In the genomic region with DNA sequence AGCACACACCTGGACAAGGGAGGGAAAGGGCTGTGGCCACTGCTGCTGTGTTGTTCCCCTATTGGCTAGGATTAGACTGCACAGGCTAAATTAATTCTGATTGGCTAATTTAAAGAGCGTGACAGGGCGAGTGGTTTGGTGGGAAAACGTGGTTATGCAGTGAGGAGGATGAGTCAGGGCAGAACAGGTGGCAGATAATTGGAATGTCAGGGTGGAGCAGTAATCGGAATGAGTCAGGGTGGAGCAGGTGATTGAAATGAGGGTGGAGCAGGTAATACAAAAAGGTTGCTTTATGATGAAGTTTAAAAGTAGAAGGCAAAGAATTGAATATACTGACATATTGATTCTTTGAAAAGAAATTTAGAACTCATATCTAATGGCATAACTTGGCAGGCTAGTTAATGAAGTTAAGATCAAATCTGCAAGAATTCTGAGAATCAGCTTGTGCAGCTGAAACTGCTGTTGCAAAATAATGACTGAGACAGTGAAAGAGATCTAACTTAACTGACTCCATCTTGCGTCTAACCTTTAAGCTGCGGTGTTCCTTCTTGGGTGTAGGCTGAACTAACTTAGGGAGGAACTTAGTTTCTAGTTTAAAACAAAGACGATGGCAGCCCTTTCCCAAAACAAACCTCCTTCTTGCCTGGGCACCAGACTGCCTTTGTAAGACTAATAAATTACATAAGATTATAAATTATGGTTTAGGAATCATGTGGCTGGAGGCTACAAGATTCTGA, we compare ENCODE assay signal across 1 cellular context.
TF ChIP-seq lines count a peak whose summit lies in the region.

No MANE protein-coding gene starts in this region.

TF ChIP-seq in GM23338, 12 proteins besides CTCF, POLR2A, EP300 and RAD21 (continued from another document):
- TF ChIP-seq, protein P1, sequence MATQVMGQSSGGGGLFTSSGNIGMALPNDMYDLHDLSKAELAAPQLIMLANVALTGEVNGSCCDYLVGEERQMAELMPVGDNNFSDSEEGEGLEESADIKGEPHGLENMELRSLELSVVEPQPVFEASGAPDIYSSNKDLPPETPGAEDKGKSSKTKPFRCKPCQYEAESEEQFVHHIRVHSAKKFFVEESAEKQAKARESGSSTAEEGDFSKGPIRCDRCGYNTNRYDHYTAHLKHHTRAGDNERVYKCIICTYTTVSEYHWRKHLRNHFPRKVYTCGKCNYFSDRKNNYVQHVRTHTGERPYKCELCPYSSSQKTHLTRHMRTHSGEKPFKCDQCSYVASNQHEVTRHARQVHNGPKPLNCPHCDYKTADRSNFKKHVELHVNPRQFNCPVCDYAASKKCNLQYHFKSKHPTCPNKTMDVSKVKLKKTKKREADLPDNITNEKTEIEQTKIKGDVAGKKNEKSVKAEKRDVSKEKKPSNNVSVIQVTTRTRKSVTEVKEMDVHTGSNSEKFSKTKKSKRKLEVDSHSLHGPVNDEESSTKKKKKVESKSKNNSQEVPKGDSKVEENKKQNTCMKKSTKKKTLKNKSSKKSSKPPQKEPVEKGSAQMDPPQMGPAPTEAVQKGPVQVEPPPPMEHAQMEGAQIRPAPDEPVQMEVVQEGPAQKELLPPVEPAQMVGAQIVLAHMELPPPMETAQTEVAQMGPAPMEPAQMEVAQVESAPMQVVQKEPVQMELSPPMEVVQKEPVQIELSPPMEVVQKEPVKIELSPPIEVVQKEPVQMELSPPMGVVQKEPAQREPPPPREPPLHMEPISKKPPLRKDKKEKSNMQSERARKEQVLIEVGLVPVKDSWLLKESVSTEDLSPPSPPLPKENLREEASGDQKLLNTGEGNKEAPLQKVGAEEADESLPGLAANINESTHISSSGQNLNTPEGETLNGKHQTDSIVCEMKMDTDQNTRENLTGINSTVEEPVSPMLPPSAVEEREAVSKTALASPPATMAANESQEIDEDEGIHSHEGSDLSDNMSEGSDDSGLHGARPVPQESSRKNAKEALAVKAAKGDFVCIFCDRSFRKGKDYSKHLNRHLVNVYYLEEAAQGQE (IDR thresholded peaks at IDR 0.05; ENCODE audit: unreplicated experiment) = no peak
- TF ChIP-seq ZNF114 (CRISPR knock-in tag; IDR thresholded peaks at IDR 0.05) (no peak), EZH2 (IDR thresholded peaks at IDR 0.05; ENCODE audit: low read depth, unreplicated experiment) (no peak), POLR2AphosphoS5 (IDR thresholded peaks at IDR 0.05; ENCODE audit: low read depth) (no peak), JUNB (IDR thresholded peaks at IDR 0.05; ENCODE audit: unreplicated experiment) (no peak), NANOG (IDR thresholded peaks at IDR 0.05; ENCODE audit: borderline replicate concordance) (no peak), STAT1 (IDR thresholded peaks at IDR 0.05; ENCODE audit: unreplicated experiment) (no peak), ZNF331 (CRISPR knock-in tag; IDR thresholded peaks at IDR 0.05; ENCODE audit: low read depth) (no peak), EZH2phosphoT487 (IDR thresholded peaks at IDR 0.05; ENCODE audit: unreplicated experiment) (no peak)
- TF ChIP-seq, protein P2, sequence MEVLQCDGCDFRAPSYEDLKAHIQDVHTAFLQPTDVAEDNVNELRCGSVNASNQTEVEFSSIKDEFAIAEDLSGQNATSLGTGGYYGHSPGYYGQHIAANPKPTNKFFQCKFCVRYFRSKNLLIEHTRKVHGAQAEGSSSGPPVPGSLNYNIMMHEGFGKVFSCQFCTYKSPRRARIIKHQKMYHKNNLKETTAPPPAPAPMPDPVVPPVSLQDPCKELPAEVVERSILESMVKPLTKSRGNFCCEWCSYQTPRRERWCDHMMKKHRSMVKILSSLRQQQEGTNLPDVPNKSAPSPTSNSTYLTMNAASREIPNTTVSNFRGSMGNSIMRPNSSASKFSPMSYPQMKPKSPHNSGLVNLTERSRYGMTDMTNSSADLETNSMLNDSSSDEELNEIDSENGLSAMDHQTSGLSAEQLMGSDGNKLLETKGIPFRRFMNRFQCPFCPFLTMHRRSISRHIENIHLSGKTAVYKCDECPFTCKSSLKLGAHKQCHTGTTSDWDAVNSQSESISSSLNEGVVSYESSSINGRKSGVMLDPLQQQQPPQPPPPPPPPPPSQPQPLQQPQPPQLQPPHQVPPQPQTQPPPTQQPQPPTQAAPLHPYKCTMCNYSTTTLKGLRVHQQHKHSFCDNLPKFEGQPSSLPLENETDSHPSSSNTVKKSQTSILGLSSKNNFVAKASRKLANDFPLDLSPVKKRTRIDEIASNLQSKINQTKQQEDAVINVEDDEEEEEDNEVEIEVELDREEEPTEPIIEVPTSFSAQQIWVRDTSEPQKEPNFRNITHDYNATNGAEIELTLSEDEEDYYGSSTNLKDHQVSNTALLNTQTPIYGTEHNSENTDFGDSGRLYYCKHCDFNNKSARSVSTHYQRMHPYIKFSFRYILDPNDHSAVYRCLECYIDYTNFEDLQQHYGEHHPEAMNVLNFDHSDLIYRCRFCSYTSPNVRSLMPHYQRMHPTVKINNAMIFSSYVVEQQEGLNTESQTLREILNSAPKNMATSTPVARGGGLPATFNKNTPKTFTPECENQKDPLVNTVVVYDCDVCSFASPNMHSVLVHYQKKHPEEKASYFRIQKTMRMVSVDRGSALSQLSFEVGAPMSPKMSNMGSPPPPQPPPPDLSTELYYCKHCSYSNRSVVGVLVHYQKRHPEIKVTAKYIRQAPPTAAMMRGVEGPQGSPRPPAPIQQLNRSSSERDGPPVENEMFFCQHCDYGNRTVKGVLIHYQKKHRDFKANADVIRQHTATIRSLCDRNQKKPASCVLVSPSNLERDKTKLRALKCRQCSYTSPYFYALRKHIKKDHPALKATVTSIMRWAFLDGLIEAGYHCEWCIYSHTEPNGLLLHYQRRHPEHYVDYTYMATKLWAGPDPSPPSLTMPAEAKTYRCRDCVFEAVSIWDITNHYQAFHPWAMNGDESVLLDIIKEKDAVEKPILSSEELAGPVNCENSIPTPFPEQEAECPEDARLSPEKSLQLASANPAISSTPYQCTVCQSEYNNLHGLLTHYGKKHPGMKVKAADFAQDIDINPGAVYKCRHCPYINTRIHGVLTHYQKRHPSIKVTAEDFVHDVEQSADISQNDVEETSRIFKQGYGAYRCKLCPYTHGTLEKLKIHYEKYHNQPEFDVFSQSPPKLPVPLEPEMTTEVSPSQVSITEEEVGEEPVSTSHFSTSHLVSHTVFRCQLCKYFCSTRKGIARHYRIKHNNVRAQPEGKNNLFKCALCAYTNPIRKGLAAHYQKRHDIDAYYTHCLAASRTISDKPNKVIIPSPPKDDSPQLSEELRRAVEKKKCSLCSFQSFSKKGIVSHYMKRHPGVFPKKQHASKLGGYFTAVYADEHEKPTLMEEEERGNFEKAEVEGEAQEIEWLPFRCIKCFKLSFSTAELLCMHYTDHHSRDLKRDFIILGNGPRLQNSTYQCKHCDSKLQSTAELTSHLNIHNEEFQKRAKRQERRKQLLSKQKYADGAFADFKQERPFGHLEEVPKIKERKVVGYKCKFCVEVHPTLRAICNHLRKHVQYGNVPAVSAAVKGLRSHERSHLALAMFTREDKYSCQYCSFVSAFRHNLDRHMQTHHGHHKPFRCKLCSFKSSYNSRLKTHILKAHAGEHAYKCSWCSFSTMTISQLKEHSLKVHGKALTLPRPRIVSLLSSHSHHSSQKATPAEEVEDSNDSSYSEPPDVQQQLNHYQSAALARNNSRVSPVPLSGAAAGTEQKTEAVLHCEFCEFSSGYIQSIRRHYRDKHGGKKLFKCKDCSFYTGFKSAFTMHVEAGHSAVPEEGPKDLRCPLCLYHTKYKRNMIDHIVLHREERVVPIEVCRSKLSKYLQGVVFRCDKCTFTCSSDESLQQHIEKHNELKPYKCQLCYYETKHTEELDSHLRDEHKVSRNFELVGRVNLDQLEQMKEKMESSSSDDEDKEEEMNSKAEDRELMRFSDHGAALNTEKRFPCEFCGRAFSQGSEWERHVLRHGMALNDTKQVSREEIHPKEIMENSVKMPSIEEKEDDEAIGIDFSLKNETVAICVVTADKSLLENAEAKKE (CRISPR knock-in tag; IDR thresholded peaks at IDR 0.05) = no peak
- TF ChIP-seq, protein P3, sequence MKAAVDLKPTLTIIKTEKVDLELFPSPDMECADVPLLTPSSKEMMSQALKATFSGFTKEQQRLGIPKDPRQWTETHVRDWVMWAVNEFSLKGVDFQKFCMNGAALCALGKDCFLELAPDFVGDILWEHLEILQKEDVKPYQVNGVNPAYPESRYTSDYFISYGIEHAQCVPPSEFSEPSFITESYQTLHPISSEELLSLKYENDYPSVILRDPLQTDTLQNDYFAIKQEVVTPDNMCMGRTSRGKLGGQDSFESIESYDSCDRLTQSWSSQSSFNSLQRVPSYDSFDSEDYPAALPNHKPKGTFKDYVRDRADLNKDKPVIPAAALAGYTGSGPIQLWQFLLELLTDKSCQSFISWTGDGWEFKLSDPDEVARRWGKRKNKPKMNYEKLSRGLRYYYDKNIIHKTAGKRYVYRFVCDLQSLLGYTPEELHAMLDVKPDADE (IDR thresholded peaks at IDR 0.05) = no peak
